Comparison of ENCODE assay signal across 8 cellular contexts in the genomic region with DNA sequence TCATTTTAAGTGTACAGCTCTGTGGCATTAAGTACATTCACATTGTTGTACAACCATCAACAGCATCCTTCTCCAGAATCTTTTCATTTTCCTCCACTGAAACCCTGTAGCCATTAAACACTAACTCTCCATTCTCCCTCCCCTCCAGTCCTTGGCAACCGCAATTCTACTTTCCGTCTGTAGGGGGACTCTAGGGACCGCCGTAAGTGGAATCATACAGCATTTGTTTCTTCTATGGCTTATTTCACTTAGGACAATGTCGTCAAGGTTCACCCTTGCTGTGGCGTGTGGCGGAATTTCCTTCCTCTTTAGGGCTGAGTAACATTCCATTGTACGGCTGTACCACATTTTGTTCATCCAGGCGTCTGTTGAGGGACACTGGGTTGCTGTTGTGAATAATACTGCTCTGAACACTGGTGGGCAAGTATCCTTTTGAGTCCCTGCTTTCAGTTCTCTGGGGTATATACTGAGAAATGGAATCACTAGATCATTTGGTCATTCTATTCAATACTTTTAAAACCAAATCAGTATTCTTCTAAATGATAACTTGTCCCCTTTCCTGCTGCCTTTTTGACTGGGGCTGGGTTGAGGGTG. TPM values are rescaled to one million over a fixed set of nuclear protein-coding genes. Genes with fewer than 3 reads are reported as not detected.
DNase-seq lines count a peak whose midpoint lies in the region; ATAC-seq and TF ChIP-seq lines count a peak whose summit lies in the region.

No MANE protein-coding gene starts in this region.

- no peaks in the 10 kb centered on the region for H3K27me3 Mint-ChIP-seq in osteocyte (ENCODE audit: unreplicated experiment)

- no peaks in the 10 kb centered on the region for H3K36me3 Mint-ChIP-seq in osteocyte (ENCODE audit: unreplicated experiment)

- ATAC-seq in GM19324 (IDR thresholded peaks at IDR 0.05; ENCODE audit: low FRiP score, unreplicated experiment), result no peak
- ATAC-seq in GM18519 (IDR thresholded peaks at IDR 0.05; ENCODE audit: low FRiP score, unreplicated experiment), result no peak

- TF ChIP-seq CTCF in GM10266 (IDR thresholded peaks at IDR 0.05; ENCODE audit: control insufficient read depth, insufficient read depth, low read depth, missing control alignments) (peak; percentile 68), WERI-Rb-1 (IDR thresholded peaks at IDR 0.05; ENCODE audit: low read depth, low read length) (peak; percentile 80), osteocyte (IDR thresholded peaks at IDR 0.05) (peak; percentile 54)

- no peaks in the 10 kb centered on the region for H3K9me3 Mint-ChIP-seq in osteocyte (ENCODE audit: unreplicated experiment)

- H3K4me3 ChIP-seq in WERI-Rb-1 (ENCODE audit: low read depth, low read length), result no peak overlapping the region

- no peaks in the 10 kb centered on the region for H3K36me3 ChIP-seq in WERI-Rb-1

- no peaks in the 10 kb centered on the region for H3K27me3 ChIP-seq in WERI-Rb-1 (ENCODE audit: insufficient read depth, low read depth, severe bottlenecking)

- H3K27ac ChIP-seq in WERI-Rb-1, result no peak overlapping the region

- H3K27ac Mint-ChIP-seq in osteocyte (ENCODE audit: unreplicated experiment), result no peak overlapping the region

- H3K9me3 ChIP-seq in WERI-Rb-1 (ENCODE audit: severe bottlenecking), result no peaks in the 10 kb centered on the region

- H3K4me3 Mint-ChIP-seq in osteocyte (ENCODE audit: unreplicated experiment), result no peak overlapping the region

- DNase-seq in GM10266 (ENCODE audit: extremely low spot score), result no peak
- DNase-seq in LHCN-M2 (ENCODE audit: low read depth), result peak; percentile 40
- peak; percentile 75 for DNase-seq in WERI-Rb-1
- peak; percentile 7 for DNase-seq in effector CD4-positive, alpha-beta T cell
- no peak for DNase-seq in osteocyte (ENCODE audit: extremely low spot score, unreplicated experiment)
- no peak for DNase-seq in pons (ENCODE audit: low spot score)

- peaks cover 2% of the 10 kb centered on the region for H3K4me1 Mint-ChIP-seq in osteocyte (ENCODE audit: unreplicated experiment)

RNA-seq across cellular contexts. Expression of gene PPP1R3G, which starts 50.7 kb away (rescaled TPM):
- total RNA-seq in LHCN-M2 (2014; rRNA removed), result 0.29 and 0.38 TPM in 2 replicates
- 0.18 TPM for polyA plus RNA-seq in LHCN-M2 (2012)
- total RNA-seq in osteocyte, result 0.29 and 0.40 TPM in 2 replicates

Comparison
In these comparisons a context has a peak if more than half of its experiments do, and no peak if none do; other contexts are left out.
1. DNase-seq: peak in LHCN-M2 (single experiment), WERI-Rb-1 (single experiment) and effector CD4-positive, alpha-beta T cell (single experiment); none in GM10266 (single experiment), osteocyte (single experiment) and pons (single experiment).
2. Peak in every context shown above with its lines, with median percentiles within 50 percentile points of each other: CTCF ChIP-seq.